18 cellular contexts compared by ENCODE assay signal in the genomic region with DNA sequence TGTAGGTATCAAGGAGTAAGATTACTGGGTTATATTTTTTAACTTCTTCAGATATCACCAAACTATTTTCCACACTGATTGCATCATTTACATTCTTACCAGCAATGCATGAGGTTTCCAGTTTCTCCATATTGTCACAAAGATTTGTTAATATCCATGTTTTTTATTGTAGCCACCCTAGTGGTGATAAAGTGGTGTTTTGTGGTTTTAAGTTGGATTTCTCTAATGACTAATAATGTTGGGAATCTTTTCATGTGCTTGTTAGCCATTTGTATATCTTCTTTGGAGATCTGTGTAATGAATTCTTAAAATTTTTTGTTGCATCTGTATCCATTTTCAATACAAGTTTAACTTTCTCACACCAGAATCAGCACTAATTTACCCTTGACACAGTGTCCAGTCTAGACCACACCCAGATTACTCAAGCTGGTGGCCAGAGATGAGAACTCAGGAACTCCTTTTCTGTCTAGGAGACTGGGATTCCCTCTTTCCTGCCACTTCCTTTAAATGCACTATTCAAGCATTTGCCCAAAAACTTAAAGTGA.
A peak's percentile ranks its signal among the peaks of the same experiment; 100 is the strongest.
DNase-seq lines count a peak whose midpoint lies in the region; TF ChIP-seq lines count a peak whose summit lies in the region.
"Had no signal": no experiment of that assay in that cellular context is flagged by ENCODE, and none has a peak within 500 bp of the region (broad histone marks: within the 10 kb centered on the region; RNA-seq: fewer than 3 reads in every experiment).

No MANE protein-coding gene starts in this region.

- CTCF ChIA-PET in activated CD4-positive, alpha-beta memory T cell treated with anti-CD3 and anti-CD28 coated beads, Interleukin-2, amount 10 ng/mL, durations not matched to agents 7 days and 5 days (lab: Charles Lee), result no interaction called here

- DNase-seq in ELR (ENCODE audit: low read depth) (peak; percentile 3), RPMI7951 (ENCODE audit: low read depth) (peak; percentile 66), fibroblast of lung (ENCODE audit: low read depth in 2 of 2) (peak; percentile 85 to 89), osteoblast (ENCODE audit: insufficient read length, low spot score, missing footprints) (peak; percentile 66), NCI-H1417 treated with DMSO at 0.1 percent for 48 hours (lab: John Stamatoyannopoulos, UW) (no peak), NCI-H446 treated with DMSO at 0.1 percent for 48 hours (lab: John Stamatoyannopoulos, UW) (no peak), posterior vena cava (ENCODE audit: low spot score) (no peak)
- no peak for DNase-seq in activated CD4-positive, alpha-beta memory T cell treated with anti-CD3 and anti-CD28 coated beads, Interleukin-2, amount 10 ng/mL, durations not matched to agents 7 days and 5 days
- DNase-seq: activated gamma-delta T cell; body of pancreas; DND-41; effector CD4-positive, alpha-beta T cell; KBM-7; mucosa of descending colon; NCI-H146; pancreas had no signal

- H4K20me1 ChIP-seq in fibroblast of lung (ENCODE audit: control insufficient read depth, extremely low read depth, insufficient read depth, low read length), result no peaks in the 10 kb centered on the region
- no peaks in the 10 kb centered on the region for H4K20me1 ChIP-seq in osteoblast (ENCODE audit: insufficient read depth, low read length)
- H4K20me1 ChIP-seq: BLaER1 treated with 17β-estradiol and CSF1 and Interleukin-3, amounts not matched to agents 10 nM and 100 nM had no signal

- intact Hi-C loops in posterior vena cava (cut with DNase I), result no loop called here

- no peaks in the 10 kb centered on the region for H3K27me3 Mint-ChIP-seq in activated CD4-positive, alpha-beta memory T cell treated with anti-CD3 and anti-CD28 coated beads, Interleukin-2, amount 10 ng/mL, durations not matched to agents 7 days and 5 days
- H3K27me3 Mint-ChIP-seq: stimulated activated naive CD8-positive, alpha-beta T cell treated with anti-CD3 and anti-CD28 coated beads, Interleukin-15, Interleukin-2, amounts not matched to agents 100 ng/mL and 50 ng/mL, for 24 hours had no signal

- H3K4me2 ChIP-seq in fibroblast of lung (ENCODE audit: extremely low read depth, insufficient read depth, low read length) (no peak overlapping the region), osteoblast (ENCODE audit: insufficient read depth, low read length) (no peak overlapping the region)

- H3K9me3 ChIP-seq in fibroblast of lung (ENCODE audit: control insufficient read depth, insufficient read depth, low read depth, low read length), result no peaks in the 10 kb centered on the region
- H3K9me3 ChIP-seq in osteoblast (ENCODE audit: low read depth, low read length), result no peaks in the 10 kb centered on the region
- H3K9me3 ChIP-seq: BLaER1 treated with 17β-estradiol and CSF1 and Interleukin-3, amounts not matched to agents 10 nM and 100 nM; body of pancreas; mucosa of descending colon; pancreas had no signal

- no peak overlapping the region for H3K27ac Mint-ChIP-seq in activated CD4-positive, alpha-beta memory T cell treated with anti-CD3 and anti-CD28 coated beads, Interleukin-2, amount 10 ng/mL, durations not matched to agents 7 days and 5 days
- H3K27ac Mint-ChIP-seq: stimulated activated naive CD8-positive, alpha-beta T cell treated with anti-CD3 and anti-CD28 coated beads, Interleukin-15, Interleukin-2, amounts not matched to agents 100 ng/mL and 50 ng/mL, for 24 hours had no signal

- no peaks in the 10 kb centered on the region for H3K4me1 Mint-ChIP-seq in activated CD4-positive, alpha-beta memory T cell treated with anti-CD3 and anti-CD28 coated beads, Interleukin-2, amount 10 ng/mL, durations not matched to agents 7 days and 5 days

- no peaks in the 10 kb centered on the region for H3K79me2 ChIP-seq in fibroblast of lung (ENCODE audit: control insufficient read depth, insufficient read depth, low read length)
- H3K79me2 ChIP-seq in osteoblast (ENCODE audit: insufficient read depth, low read length), result no peaks in the 10 kb centered on the region

- TF ChIP-seq CTCF in fibroblast of lung (conservative IDR thresholded peaks at IDR 0.05 in 1 of 2, IDR thresholded peaks at IDR 0.05 in 1 of 2; ENCODE audit: low read depth in 1 of 2, low read length in 2 of 2) (peak in 1 of 2 donors; percentile 0), osteoblast (IDR thresholded peaks at IDR 0.05; ENCODE audit: extremely low read depth, low read depth, low read length) (no peak)

- peaks cover 3% of the 10 kb centered on the region for H3K4me1 ChIP-seq in fibroblast of lung (ENCODE audit: control insufficient read depth, extremely low read depth, insufficient read depth, low read length)
- peaks cover 5% of the 10 kb centered on the region for H3K4me1 ChIP-seq in osteoblast (ENCODE audit: insufficient read depth, low read length)
- H3K4me1 ChIP-seq: body of pancreas, pancreas had no signal

- H3K27me3 ChIP-seq in fibroblast of lung (ENCODE audit: control insufficient read depth, insufficient read depth, low read length) (no peaks in the 10 kb centered on the region), osteoblast (ENCODE audit: insufficient read depth, low read length) (no peaks in the 10 kb centered on the region)
- H3K27me3 ChIP-seq: BLaER1 treated with 17β-estradiol and CSF1 and Interleukin-3, amounts not matched to agents 10 nM and 100 nM; body of pancreas; pancreas had no signal

- no peak overlapping the region for H3K4me3 Mint-ChIP-seq in activated CD4-positive, alpha-beta memory T cell treated with anti-CD3 and anti-CD28 coated beads, Interleukin-2, amount 10 ng/mL, durations not matched to agents 7 days and 5 days
- H3K4me3 Mint-ChIP-seq: stimulated activated naive CD8-positive, alpha-beta T cell treated with anti-CD3 and anti-CD28 coated beads, Interleukin-15, Interleukin-2, amounts not matched to agents 100 ng/mL and 50 ng/mL, for 24 hours had no signal

- H3K36me3 ChIP-seq in fibroblast of lung (ENCODE audit: control insufficient read depth, insufficient read depth, low read length) (no peaks in the 10 kb centered on the region), osteoblast (ENCODE audit: insufficient read depth, low read length) (no peaks in the 10 kb centered on the region)
- H3K36me3 ChIP-seq: BLaER1 treated with 17β-estradiol and CSF1 and Interleukin-3, amounts not matched to agents 10 nM and 100 nM; pancreas had no signal

- peaks cover 2% of the 10 kb centered on the region for H3K9me3 Mint-ChIP-seq in activated CD4-positive, alpha-beta memory T cell treated with anti-CD3 and anti-CD28 coated beads, Interleukin-2, amount 10 ng/mL, durations not matched to agents 7 days and 5 days

- no peaks in the 10 kb centered on the region for H3K36me3 Mint-ChIP-seq in activated CD4-positive, alpha-beta memory T cell treated with anti-CD3 and anti-CD28 coated beads, Interleukin-2, amount 10 ng/mL, durations not matched to agents 7 days and 5 days (ENCODE audit: low read depth)

- no peak overlapping the region for H3K9ac ChIP-seq in fibroblast of lung (ENCODE audit: insufficient read depth, low read length)
- H3K9ac ChIP-seq: BLaER1 treated with 17β-estradiol and CSF1 and Interleukin-3, amounts not matched to agents 10 nM and 100 nM had no signal

- POLR2A ChIA-PET in activated CD4-positive, alpha-beta memory T cell treated with anti-CD3 and anti-CD28 coated beads, Interleukin-2, amount 10 ng/mL, durations not matched to agents 7 days and 5 days (lab: Charles Lee), result no interaction called here

- H3K4me3 ChIP-seq in fibroblast of lung (replicated peaks in 1 of 4; ENCODE audit: control extremely low read depth in 1 of 4, insufficient read depth in 1 of 4, low read depth in 3 of 4, low read length in 4 of 4) (no peak overlapping the region), osteoblast (ENCODE audit: insufficient read depth, low read length) (no peak overlapping the region)
- H3K4me3 ChIP-seq: BLaER1 treated with 17β-estradiol and CSF1 and Interleukin-3, amounts not matched to agents 10 nM and 100 nM; body of pancreas; mucosa of descending colon; pancreas had no signal

- no peak overlapping the region for H2AFZ ChIP-seq in fibroblast of lung (ENCODE audit: low read length)
- no peak overlapping the region for H2AFZ ChIP-seq in osteoblast (ENCODE audit: low read length)

- H3K27ac ChIP-seq in fibroblast of lung (ENCODE audit: insufficient read depth, low read length), result peak overlapping the region; percentile 35
- peak overlapping the region; percentile 47 for H3K27ac ChIP-seq in osteoblast (ENCODE audit: low read depth, low read length)
- H3K27ac ChIP-seq: BLaER1 treated with 17β-estradiol and CSF1 and Interleukin-3, amounts not matched to agents 10 nM and 100 nM; body of pancreas; pancreas had no signal

Comparison
In these comparisons a context has a peak if more than half of its experiments do, and no peak if none do; other contexts are left out.
1. DNase-seq: peak in ELR (single experiment), RPMI7951 (single experiment), fibroblast of lung (2 of 2) and osteoblast (single experiment); none in NCI-H1417 treated with DMSO at 0.1 percent for 48 hours (single experiment), NCI-H446 treated with DMSO at 0.1 percent for 48 hours (single experiment), activated CD4-positive, alpha-beta memory T cell treated with anti-CD3 and anti-CD28 coated beads, Interleukin-2, amount 10 ng/mL, durations not matched to agents 7 days and 5 days (single experiment) and posterior vena cava (single experiment).